In the genomic region with DNA sequence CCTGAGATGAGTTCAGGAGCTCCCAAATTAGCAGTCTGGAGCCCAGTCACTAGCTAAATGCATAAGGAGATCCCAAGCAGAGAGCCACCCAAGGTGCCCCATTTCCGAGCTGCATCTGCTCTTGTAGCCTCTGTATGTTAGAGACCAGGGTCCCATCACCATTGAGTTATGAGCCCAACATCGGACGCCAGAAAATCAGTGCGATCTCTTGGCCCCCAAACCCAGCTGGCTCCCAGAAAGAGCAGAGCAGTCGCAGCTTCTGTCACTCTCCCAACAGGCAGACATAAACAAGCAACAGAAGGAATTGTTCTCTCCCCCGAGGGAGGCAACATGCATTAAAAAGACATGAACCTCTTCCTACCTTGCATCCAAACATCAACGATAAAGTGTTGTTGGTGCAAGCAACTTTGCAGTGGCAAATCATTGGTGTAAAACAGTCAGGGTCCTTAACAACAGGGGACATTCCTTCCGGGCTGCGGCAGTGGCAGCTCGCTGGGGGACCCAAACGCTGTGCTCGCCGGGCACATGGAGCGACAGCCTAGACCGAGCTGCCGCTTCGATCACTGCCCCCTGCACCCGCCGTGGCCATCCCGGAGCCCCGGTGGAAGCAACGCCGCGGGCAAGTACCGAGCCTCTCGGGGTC, we compare ENCODE assay signal across 9 cellular contexts.
DNase-seq lines count a peak whose midpoint lies in the region; ATAC-seq, FAIRE-seq and TF ChIP-seq lines count a peak whose summit lies in the region.
"Had no signal": no experiment of that assay in that cellular context is flagged by ENCODE, and none has a peak within 500 bp of the region (broad histone marks: within the 10 kb centered on the region; RNA-seq: fewer than 3 reads in every experiment).

No MANE protein-coding gene starts in this region.

- H3K9me3 Mint-ChIP-seq in activated T-cell treated with anti-CD3 and anti-CD28 coated beads, Interleukin-2, amount 50 U/mL, for 24 hours = peaks cover 8% of the 10 kb centered on the region

- no peak overlapping the region for H2BK12ac ChIP-seq in mesenchymal stem cell (ENCODE audit: low read length in 2 of 2)

- H3K27ac ChIP-seq in caudate nucleus (ENCODE audit: low read depth, low read length) (peak overlapping the region; percentile 49), mesenchymal stem cell (ENCODE audit: low read length, poor library complexity, severe bottlenecking) (no peak overlapping the region), transverse colon (no peak overlapping the region)

- H3K79me1 ChIP-seq in mesenchymal stem cell (replicated peaks; ENCODE audit: low read length, poor library complexity, severe bottlenecking) = no peaks in the 10 kb centered on the region

- H2AFZ ChIP-seq in mesenchymal stem cell (ENCODE audit: low read depth, low read length) = no peak overlapping the region

- H3K27ac Mint-ChIP-seq in activated T-cell treated with anti-CD3 and anti-CD28 coated beads, Interleukin-2, amount 50 U/mL, for 24 hours = no peak overlapping the region

- H3K9me3 ChIP-seq in mesenchymal stem cell (ENCODE audit: control insufficient read depth, low read length) = no peaks in the 10 kb centered on the region
- H3K9me3 ChIP-seq in transverse colon = no peaks in the 10 kb centered on the region

- no peak overlapping the region for H4K8ac ChIP-seq in mesenchymal stem cell (ENCODE audit: low read length)

- no peaks in the 10 kb centered on the region for H3K4me1 Mint-ChIP-seq in activated T-cell treated with anti-CD3 and anti-CD28 coated beads, Interleukin-2, amount 50 U/mL, for 24 hours (ENCODE audit: low read depth)

- peak overlapping the region in 1 of 2 experiments; percentile 77 for H3K4me3 ChIP-seq in mesenchymal stem cell (ENCODE audit: insufficient read depth in 1 of 2, low read depth in 1 of 2, low read length in 2 of 2)
- H3K4me3 ChIP-seq in transverse colon = peak overlapping the region; percentile 38 to 68 (median 46)

- no peak overlapping the region for H2BK5ac ChIP-seq in mesenchymal stem cell (ENCODE audit: low read depth, low read length, poor library complexity, severe bottlenecking)

- H3K36me3 Mint-ChIP-seq in activated T-cell treated with anti-CD3 and anti-CD28 coated beads, Interleukin-2, amount 50 U/mL, for 24 hours (ENCODE audit: low read depth) = no peaks in the 10 kb centered on the region

- H3K9ac ChIP-seq in mesenchymal stem cell (ENCODE audit: low read length) = peak overlapping the region; percentile 47

- H3K36me3 ChIP-seq in mesenchymal stem cell (ENCODE audit: control insufficient read depth in 1 of 2, insufficient read depth in 2 of 2, low read depth in 1 of 2, low read length in 2 of 2) = no peaks in the 10 kb centered on the region
- no peaks in the 10 kb centered on the region for H3K36me3 ChIP-seq in transverse colon

- FAIRE-seq in H54 (lab: Jason Lieb, UNC) = no peak
- FAIRE-seq: endothelial cell of umbilical vein had no signal

- H3K4me1 ChIP-seq in mesenchymal stem cell (ENCODE audit: control insufficient read depth, insufficient read depth, low read depth, low read length) (peaks cover 7% of the 10 kb centered on the region), transverse colon (peaks cover 0 to 8% (median 4%) of the 10 kb centered on the region in 4 donors)

- no peak overlapping the region for H2AK5ac ChIP-seq in mesenchymal stem cell (ENCODE audit: low read length, severe bottlenecking)

- 4% methylated on average over 26 of the region's 26 CpGs for WGBS in mesenchymal stem cell
- WGBS in transverse colon (ENCODE audit: low coverage in 1 of 2), 2 donors = 6 to 20% methylated on average over 1 to 26 of the region's 26 CpGs

- H3K14ac ChIP-seq in mesenchymal stem cell (ENCODE audit: low read length in 2 of 2) = no peak overlapping the region

- H3K27me3 Mint-ChIP-seq in activated T-cell treated with anti-CD3 and anti-CD28 coated beads, Interleukin-2, amount 50 U/mL, for 24 hours = peaks cover 11% of the 10 kb centered on the region

- no peak for ATAC-seq in HG02870 (IDR thresholded peaks at IDR 0.05; ENCODE audit: unreplicated experiment)

- H3K4me3 Mint-ChIP-seq in activated T-cell treated with anti-CD3 and anti-CD28 coated beads, Interleukin-2, amount 50 U/mL, for 24 hours = peak overlapping the region; percentile 48

- H3K18ac ChIP-seq in mesenchymal stem cell (ENCODE audit: low read depth in 1 of 2, low read length in 2 of 2) = no peak overlapping the region

- no peak overlapping the region for H2BK15ac ChIP-seq in mesenchymal stem cell (ENCODE audit: low read depth, poor library complexity, severe bottlenecking)

- in situ Hi-C loops in transverse colon (cut with MboI; ENCODE audit: low pct_ligation_motif_present in 1 of 4, low pct_unique_long_range_greater_than_20kb in 1 of 4, low sequenced_read_pairs in 3 of 4) = no loop called here

- H3K4ac ChIP-seq in mesenchymal stem cell (ENCODE audit: low read depth in 1 of 2, low read length in 2 of 2) = no peak overlapping the region

- no peak for TF ChIP-seq POLR2A in transverse colon (IDR thresholded peaks at IDR 0.05)
- no peak for TF ChIP-seq POLR2A in H54 (IDR thresholded peaks at IDR 0.05; ENCODE audit: low read depth, low read length)

- DNase-seq in activated T-cell treated with anti-CD3 and anti-CD28 coated beads, Interleukin-2, amount 50 U/mL, for 24 hours = no peak
- no peak for DNase-seq in activated T-cell treated with anti-CD3 and anti-CD28 coated beads, Interleukin-2, amount 50 U/mL, for 48 hours
- DNase-seq in caudate nucleus (lab: John Stamatoyannopoulos, UW) = peak in 29 of 61 donors; percentile 3 to 68 (median 27)
- DNase-seq in mesenchymal stem cell = no peak
- DNase-seq in transverse colon = peak; percentile 7
- no peak for DNase-seq in activated effector memory CD4-positive, alpha-beta T cell treated with Interleukin-2 at 50 U/mL for 16 hours
- DNase-seq in H54 (ENCODE audit: insufficient read length, low spot score) = no peak

- no peak for TF ChIP-seq EP300 in transverse colon (IDR thresholded peaks at IDR 0.05; ENCODE audit: low read depth)

- H4K91ac ChIP-seq in mesenchymal stem cell (ENCODE audit: low read length) = no peak overlapping the region

- H3K23ac ChIP-seq in mesenchymal stem cell (ENCODE audit: low read length in 2 of 2) = no peak overlapping the region

- no peak overlapping the region for H2BK120ac ChIP-seq in mesenchymal stem cell (ENCODE audit: low read depth, low read length)

- TF ChIP-seq CTCF in transverse colon (IDR thresholded peaks at IDR 0.05) = no peak

- peak overlapping the region; percentile 60 for H3K4me2 ChIP-seq in mesenchymal stem cell (ENCODE audit: low read length, poor library complexity, severe bottlenecking)

- peaks cover 20 to 37% of the 10 kb centered on the region in 2 experiments for H3K27me3 ChIP-seq in mesenchymal stem cell (ENCODE audit: control insufficient read depth in 1 of 2, insufficient read depth in 1 of 2, low read length in 2 of 2)
- no peaks in the 10 kb centered on the region for H3K27me3 ChIP-seq in transverse colon

- intact Hi-C loops in transverse colon (cut with DNase I; ENCODE audit: low total_unique reads) = no loop called here
